17 cellular contexts compared by ENCODE assay signal in the genomic region with DNA sequence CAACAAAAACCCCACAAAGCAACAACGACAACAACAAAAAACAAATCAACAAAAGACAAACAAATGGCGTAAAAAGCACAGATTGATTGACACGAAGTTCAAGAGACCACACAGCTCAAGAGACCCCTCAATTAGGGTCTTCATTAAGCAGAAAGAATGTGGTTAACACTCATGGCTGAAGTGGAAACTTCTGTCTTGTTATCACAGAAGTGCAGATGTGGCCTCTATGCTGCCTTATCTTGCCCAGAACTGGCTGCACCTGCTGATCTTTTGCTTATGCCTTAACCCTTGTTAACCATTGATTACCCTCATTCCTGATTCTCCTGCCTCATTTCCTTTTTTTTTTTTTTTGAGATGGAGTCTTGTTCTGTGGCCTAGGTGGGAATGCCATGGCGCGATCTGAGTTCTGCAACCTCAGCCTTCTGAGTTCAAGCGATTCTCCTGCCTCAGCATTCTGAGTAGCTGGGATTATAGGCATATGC. TPM values are rescaled to one million over a fixed set of nuclear protein-coding genes. Genes with fewer than 3 reads are reported as not detected.
A peak's percentile ranks its signal among the peaks of the same experiment; 100 is the strongest.
DNase-seq lines count a peak whose midpoint lies in the region; ATAC-seq and TF ChIP-seq lines count a peak whose summit lies in the region.
"Had no signal": no experiment of that assay in that cellular context is flagged by ENCODE, and none has a peak within 500 bp of the region (broad histone marks: within the 10 kb centered on the region; RNA-seq: fewer than 3 reads in every experiment).

No MANE protein-coding gene starts in this region.

- no peaks in the 10 kb centered on the region for H3K9me3 ChIP-seq in body of pancreas

- no peak for TF ChIP-seq POLR2A in body of pancreas (IDR thresholded peaks at IDR 0.05)

- H3K4me1 Mint-ChIP-seq in T-helper 2 cell treated with Interferon-gamma antibody and Interleukin-4, amounts not matched to agents 5 μg/mL and 100 μg/mL, for 36 hours (ENCODE audit: low read depth), result peaks cover 6% of the 10 kb centered on the region
- H3K4me1 Mint-ChIP-seq in progenitor cell of endocrine pancreas (ENCODE audit: low read depth), result peaks cover 7% of the 10 kb centered on the region

- H3K27me3 ChIP-seq in body of pancreas, result no peaks in the 10 kb centered on the region

- H3K4me3 Mint-ChIP-seq in T-helper 2 cell treated with Interferon-gamma antibody and Interleukin-4, amounts not matched to agents 5 μg/mL and 100 μg/mL, for 36 hours, result no peak overlapping the region
- H3K4me3 Mint-ChIP-seq in progenitor cell of endocrine pancreas (ENCODE audit: low read depth), result peak overlapping the region; percentile 20

- H3K4me3 ChIP-seq in body of pancreas, result no peak overlapping the region

- intact Hi-C loops in body of pancreas (cut with DNase I), result no loop called here

- H3K27me3 Mint-ChIP-seq in T-helper 2 cell treated with Interferon-gamma antibody and Interleukin-4, amounts not matched to agents 5 μg/mL and 100 μg/mL, for 36 hours (ENCODE audit: low read depth), result no peaks in the 10 kb centered on the region
- no peaks in the 10 kb centered on the region for H3K27me3 Mint-ChIP-seq in progenitor cell of endocrine pancreas

- 48 to 59% methylated on average over 6 of the region's 6 CpGs for WGBS in body of pancreas, 2 donors

- peak overlapping the region in 3 of 4 donors; percentile 17 to 60 (median 59) for H3K27ac ChIP-seq in body of pancreas
- H3K27ac ChIP-seq: KMS-11 had no signal

- no peaks in the 10 kb centered on the region for H3K36me3 ChIP-seq in body of pancreas (replicated peaks in 1 of 2; ENCODE audit: insufficient read depth in 1 of 2, low read depth in 2 of 2)

- H3K9me3 Mint-ChIP-seq in T-helper 2 cell treated with Interferon-gamma antibody and Interleukin-4, amounts not matched to agents 5 μg/mL and 100 μg/mL, for 36 hours, result no peaks in the 10 kb centered on the region
- H3K9me3 Mint-ChIP-seq in progenitor cell of endocrine pancreas (ENCODE audit: low read depth), result no peaks in the 10 kb centered on the region

- no peak for TF ChIP-seq CTCF in body of pancreas (IDR thresholded peaks at IDR 0.05)
- TF ChIP-seq CTCF in progenitor cell of endocrine pancreas (IDR thresholded peaks at IDR 0.05; ENCODE audit: unreplicated experiment), result no peak

- no peak for DNase-seq in T-helper 2 cell treated with Interferon-gamma antibody and Interleukin-4, amounts not matched to agents 5 μg/mL and 100 μg/mL, for 36 hours (ENCODE audit: low spot score)
- DNase-seq in T-helper 2 cell, result no peak
- peak; percentile 29 for DNase-seq in NAMALWA (ENCODE audit: low spot score)
- peak in 2 of 4 donors; percentile 29 to 62 for DNase-seq in body of pancreas
- DNase-seq in progenitor cell of endocrine pancreas (ENCODE audit: low spot score, unreplicated experiment), result no peak
- no peak for DNase-seq in GM03348 (ENCODE audit: low spot score)
- DNase-seq: 8988T, DMS 273 treated with DMSO at 0.1 percent for 48 hours, H7, NCI-H1048, NCI-H1436 treated with DMSO at 0.1 percent for 48 hours, NCI-H2081, NCI-H774 had no signal

- H3K36me3 Mint-ChIP-seq in T-helper 2 cell treated with Interferon-gamma antibody and Interleukin-4, amounts not matched to agents 5 μg/mL and 100 μg/mL, for 36 hours (ENCODE audit: low read depth), result peaks cover 6% of the 10 kb centered on the region
- no peaks in the 10 kb centered on the region for H3K36me3 Mint-ChIP-seq in progenitor cell of endocrine pancreas (ENCODE audit: insufficient read depth)

- H3K4me1 ChIP-seq in body of pancreas, result peaks cover 18% of the 10 kb centered on the region

- ATAC-seq in body of pancreas, result no peak
- no peak for ATAC-seq in GM21367 (IDR thresholded peaks at IDR 0.05; ENCODE audit: unreplicated experiment)
- ATAC-seq in HG03571 (IDR thresholded peaks at IDR 0.05; ENCODE audit: unreplicated experiment), result no peak
- ATAC-seq: Right ventricle myocardium inferior had no signal

- H3K27ac Mint-ChIP-seq in T-helper 2 cell treated with Interferon-gamma antibody and Interleukin-4, amounts not matched to agents 5 μg/mL and 100 μg/mL, for 36 hours, result peak overlapping the region; percentile 42
- peak overlapping the region; percentile 89 for H3K27ac Mint-ChIP-seq in progenitor cell of endocrine pancreas

RNA-seq across cellular contexts. Expression of a gene that starts 3.5 kb away (rescaled TPM):
- total RNA-seq in body of pancreas (10 to 100 TPM in 1 of 2 donors, 1 to 10 TPM in 1; 7.8 to 34.6 TPM), progenitor cell of endocrine pancreas (30.3 and 31.2 TPM in 2 replicates)

RNA-seq across cellular contexts. Expression of a gene that starts 32.7 kb away (rescaled TPM):
- total RNA-seq in body of pancreas, result 10 to 100 TPM; 61.2 to 76.1 TPM
- 76.5 and 86.4 TPM in 2 replicates for total RNA-seq in progenitor cell of endocrine pancreas
